ENCODE assay signal across 9 cellular contexts in the genomic region with DNA sequence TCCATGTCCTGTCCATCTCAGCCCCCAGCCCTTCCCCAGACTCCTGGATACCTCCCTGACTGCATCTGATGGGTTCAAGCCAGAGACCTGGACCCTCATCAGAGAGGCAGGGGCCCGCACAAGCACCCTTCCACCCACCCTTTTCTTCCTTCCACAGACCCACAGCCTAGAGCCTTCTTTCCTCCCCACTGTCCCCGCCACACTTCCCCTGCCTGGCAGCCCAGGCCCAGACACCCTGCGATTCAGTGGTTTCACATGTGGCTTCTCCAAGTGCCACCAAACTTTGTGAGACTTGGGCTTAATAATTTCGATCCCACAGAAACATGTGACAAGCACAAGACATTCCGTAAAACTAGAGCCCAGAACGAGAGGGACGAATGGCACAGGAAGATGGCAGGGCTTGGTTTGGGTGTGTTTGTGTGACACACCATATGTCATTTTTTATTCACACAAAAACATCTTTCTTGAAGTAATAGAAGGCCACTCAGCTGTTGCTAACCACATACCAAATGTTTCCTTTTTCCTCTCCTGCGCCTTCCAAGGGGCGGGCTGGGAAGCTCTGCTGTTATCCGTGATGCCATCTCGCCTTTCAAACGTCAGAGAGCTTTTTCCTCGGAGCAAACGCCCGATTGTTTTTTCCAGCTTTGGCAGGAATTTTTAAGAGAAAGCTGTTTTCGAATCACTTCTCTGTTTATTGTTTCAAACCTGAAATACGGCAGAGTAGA.
DNase-seq lines count a peak whose midpoint lies in the region; ATAC-seq, FAIRE-seq and TF ChIP-seq lines count a peak whose summit lies in the region.
"Had no signal": no experiment of that assay in that cellular context is flagged by ENCODE, and none has a peak within 500 bp of the region (broad histone marks: within the 10 kb centered on the region; RNA-seq: fewer than 3 reads in every experiment).

No MANE protein-coding gene starts in this region.

- H3K4me3 ChIP-seq in right cardiac atrium (ENCODE audit: low read length): no peak overlapping the region
- no peak overlapping the region for H3K4me3 ChIP-seq in body of pancreas

- 36% methylated on average over 17 of the region's 17 CpGs for WGBS in right cardiac atrium
- WGBS in body of pancreas, 2 donors: 68 to 75% methylated on average over 17 of the region's 17 CpGs

- ATAC-seq in activated T-helper 17 cell treated with anti-CD3 and anti-CD28 coated beads, Interleukin-2, amount 50 U/mL, for 72 hours (replicated peaks): no peak
- ATAC-seq in right cardiac atrium (peak; percentile 42 to 78), body of pancreas (no peak)
- ATAC-seq in stimulated activated effector memory CD8-positive, alpha-beta T cell treated with anti-CD3 and anti-CD28 coated beads, Interleukin-12 subunit alpha, Interleukin-12 subunit beta, amount 100 ng/mL, for 72 hours: peak; percentile 35

- DNase-seq in GM12891 (ENCODE audit: insufficient read length, low spot score): no peak
- DNase-seq in right cardiac atrium: peak; percentile 75 to 85 (median 85)
- no peak for DNase-seq in stimulated activated effector memory CD8-positive, alpha-beta T cell treated with anti-CD3 and anti-CD28 coated beads, Interleukin-12 subunit alpha, Interleukin-12 subunit beta, amount 100 ng/mL, for 72 hours (ENCODE audit: low spot score in 2 of 2)
- no peak for DNase-seq in NCI-H1092 (lab: John Stamatoyannopoulos, UW)
- no peak for DNase-seq in activated T-cell treated with anti-CD3 and anti-CD28 coated beads for 4 hours
- DNase-seq in body of pancreas: no peak
- no peak for DNase-seq in NCI-H128 (lab: John Stamatoyannopoulos, UW; ENCODE audit: unreplicated experiment)
- DNase-seq: NCI-H1436 had no signal

- H3K9me3 Mint-ChIP-seq in activated T-helper 17 cell treated with anti-CD3 and anti-CD28 coated beads, Interleukin-2, amount 50 U/mL, for 72 hours: no peaks in the 10 kb centered on the region
- no peaks in the 10 kb centered on the region for H3K9me3 Mint-ChIP-seq in stimulated activated effector memory CD8-positive, alpha-beta T cell treated with anti-CD3 and anti-CD28 coated beads, Interleukin-12 subunit alpha, Interleukin-12 subunit beta, amount 100 ng/mL, for 72 hours

- H3K27me3 Mint-ChIP-seq in activated T-helper 17 cell treated with anti-CD3 and anti-CD28 coated beads, Interleukin-2, amount 50 U/mL, for 72 hours: no peaks in the 10 kb centered on the region

- intact Hi-C loops in right cardiac atrium (cut with DNase I): loop anchor here in 1 of 4 donors (5.0 kb wide), 1 partner anchor 37 kb away; no protein-coding TSS in a partner anchor
- intact Hi-C loops in body of pancreas (cut with DNase I): no loop called here

- H3K36me3 Mint-ChIP-seq in activated T-helper 17 cell treated with anti-CD3 and anti-CD28 coated beads, Interleukin-2, amount 50 U/mL, for 72 hours (ENCODE audit: low read depth): no peaks in the 10 kb centered on the region
- no peaks in the 10 kb centered on the region for H3K36me3 Mint-ChIP-seq in stimulated activated effector memory CD8-positive, alpha-beta T cell treated with anti-CD3 and anti-CD28 coated beads, Interleukin-12 subunit alpha, Interleukin-12 subunit beta, amount 100 ng/mL, for 72 hours

- FAIRE-seq in GM12891 (lab: Jason Lieb, UNC): peak; percentile 48

- H3K4me3 Mint-ChIP-seq in activated T-helper 17 cell treated with anti-CD3 and anti-CD28 coated beads, Interleukin-2, amount 50 U/mL, for 72 hours: no peak overlapping the region
- H3K4me3 Mint-ChIP-seq in stimulated activated effector memory CD8-positive, alpha-beta T cell treated with anti-CD3 and anti-CD28 coated beads, Interleukin-12 subunit alpha, Interleukin-12 subunit beta, amount 100 ng/mL, for 72 hours: no peak overlapping the region

- no peak for TF ChIP-seq CTCF in body of pancreas (IDR thresholded peaks at IDR 0.05)

- H3K36me3 ChIP-seq in body of pancreas (replicated peaks in 1 of 2; ENCODE audit: insufficient read depth in 1 of 2, low read depth in 2 of 2): no peaks in the 10 kb centered on the region

- H3K27ac Mint-ChIP-seq in activated T-helper 17 cell treated with anti-CD3 and anti-CD28 coated beads, Interleukin-2, amount 50 U/mL, for 72 hours: peak overlapping the region; percentile 13
- H3K27ac Mint-ChIP-seq in stimulated activated effector memory CD8-positive, alpha-beta T cell treated with anti-CD3 and anti-CD28 coated beads, Interleukin-12 subunit alpha, Interleukin-12 subunit beta, amount 100 ng/mL, for 72 hours: peak overlapping the region; percentile 82

- peaks cover 21% of the 10 kb centered on the region for H3K4me1 Mint-ChIP-seq in activated T-helper 17 cell treated with anti-CD3 and anti-CD28 coated beads, Interleukin-2, amount 50 U/mL, for 72 hours
- peaks cover 23% of the 10 kb centered on the region for H3K4me1 Mint-ChIP-seq in stimulated activated effector memory CD8-positive, alpha-beta T cell treated with anti-CD3 and anti-CD28 coated beads, Interleukin-12 subunit alpha, Interleukin-12 subunit beta, amount 100 ng/mL, for 72 hours

- H3K27me3 ChIP-seq in right cardiac atrium (ENCODE audit: control insufficient read depth, insufficient read depth): no peaks in the 10 kb centered on the region
- no peaks in the 10 kb centered on the region for H3K27me3 ChIP-seq in body of pancreas

- no peak for TF ChIP-seq POLR2A in GM12891 (IDR thresholded peaks at IDR 0.05; ENCODE audit: low read depth, low read length)
- no peak for TF ChIP-seq POLR2A in body of pancreas (IDR thresholded peaks at IDR 0.05)

- H3K27ac ChIP-seq in right cardiac atrium (ENCODE audit: low read length) (peak overlapping the region; percentile 95), body of pancreas (peak overlapping the region in 2 of 4 donors; percentile 12 to 16)

- H3K4me1 ChIP-seq in right cardiac atrium (ENCODE audit: control insufficient read depth, insufficient read depth, low read length) (peaks cover 48% of the 10 kb centered on the region), body of pancreas (peaks cover 26% of the 10 kb centered on the region)

- H3K9me3 ChIP-seq in right cardiac atrium (ENCODE audit: control insufficient read depth, low read length) (no peaks in the 10 kb centered on the region), body of pancreas (no peaks in the 10 kb centered on the region)

TF ChIP-seq in GM12891, 5 proteins besides CTCF, POLR2A, EP300 and RAD21:
- TF ChIP-seq POLR2AphosphoS5 (IDR thresholded peaks at IDR 0.05; ENCODE audit: low read depth, low read length) (no peak), POU2F2 (IDR thresholded peaks at IDR 0.05; ENCODE audit: low read depth, low read length) (no peak), TAF1 (IDR thresholded peaks at IDR 0.05; ENCODE audit: low read depth, low read length) (no peak), PAX5 (IDR thresholded peaks at IDR 0.05; ENCODE audit: insufficient read depth, low read length, severe bottlenecking) (no peak), SPI1 (IDR thresholded peaks at IDR 0.05; ENCODE audit: low read depth, low read length) (no peak)

Comparison
In these comparisons a context has a peak if more than half of its experiments do, and no peak if none do; other contexts are left out.
1. DNase-seq: peak in right cardiac atrium (3 of 3); none in GM12891 (single experiment), stimulated activated effector memory CD8-positive, alpha-beta T cell treated with anti-CD3 and anti-CD28 coated beads, Interleukin-12 subunit alpha, Interleukin-12 subunit beta, amount 100 ng/mL, for 72 hours (0 of 2), NCI-H1092 (single experiment), activated T-cell treated with anti-CD3 and anti-CD28 coated beads for 4 hours (single experiment), body of pancreas (0 of 4) and NCI-H128 (single experiment).
2. ATAC-seq: peak in right cardiac atrium (2 of 2) and stimulated activated effector memory CD8-positive, alpha-beta T cell treated with anti-CD3 and anti-CD28 coated beads, Interleukin-12 subunit alpha, Interleukin-12 subunit beta, amount 100 ng/mL, for 72 hours (single experiment); none in activated T-helper 17 cell treated with anti-CD3 and anti-CD28 coated beads, Interleukin-2, amount 50 U/mL, for 72 hours (single experiment) and body of pancreas (single experiment).